Comparison of ENCODE assay signal across 1 cellular context in genomic region chr3:100210777-100211145, GRCh38.
TF ChIP-seq lines count a peak whose summit lies in the region.

No MANE protein-coding gene starts in this region.

TF ChIP-seq in SK-N-SH, 30 proteins besides CTCF, POLR2A, EP300 and RAD21 (continued from another document):
- no peak for TF ChIP-seq REST (IDR thresholded peaks at IDR 0.05; ENCODE audit: low read depth, low read length)
- TF ChIP-seq ZBTB33 (IDR thresholded peaks at IDR 0.05; ENCODE audit: borderline replicate concordance, low read depth) = no peak
TF ChIP-seq in SK-N-SH: peak in this region for 0.
